ENCODE assay signal across 9 cellular contexts in genomic region chr11:112082729-112083128, GRCh38. TPM values are rescaled to one million over a fixed set of nuclear protein-coding genes. Genes with fewer than 3 reads are reported as not detected.
DNase-seq lines count a peak whose midpoint lies in the region; ATAC-seq and TF ChIP-seq lines count a peak whose summit lies in the region.
"Had no signal": no experiment of that assay in that cellular context is flagged by ENCODE, and none has a peak within 500 bp of the region (broad histone marks: within the 10 kb centered on the region; RNA-seq: fewer than 3 reads in every experiment).

No MANE protein-coding gene starts in this region.

- peaks cover 27% of the 10 kb centered on the region for H3K79me2 ChIP-seq in fibroblast of lung (ENCODE audit: control insufficient read depth, insufficient read depth, low read length)

- no peak for TF ChIP-seq CTCF in fibroblast of lung (conservative IDR thresholded peaks at IDR 0.05 in 1 of 2, IDR thresholded peaks at IDR 0.05 in 1 of 2; ENCODE audit: low read depth in 1 of 2, low read length in 2 of 2)
- TF ChIP-seq CTCF in ovary (IDR thresholded peaks at IDR 0.05) = no peak

- no peaks in the 10 kb centered on the region for H3K27me3 ChIP-seq in fibroblast of lung (ENCODE audit: control insufficient read depth, insufficient read depth, low read length)
- H3K27me3 ChIP-seq in ovary = no peaks in the 10 kb centered on the region

- no peak for TF ChIP-seq POLR2A in ovary (IDR thresholded peaks at IDR 0.05)

- H3K27ac Mint-ChIP-seq in T-helper 17 cell = peak overlapping the region; percentile 32
- no peak overlapping the region for H3K27ac Mint-ChIP-seq in stimulated activated naive B cell treated with anti-CD40 and anti-IgM and Interleukin-4, amounts not matched to agents 10 μg/mL and 1 μg/mL and 100 μg/mL, for 72 hours

- H3K36me3 Mint-ChIP-seq in T-helper 17 cell (ENCODE audit: low read depth) = peaks cover 7% of the 10 kb centered on the region
- peaks cover 36 to 64% of the 10 kb centered on the region in 2 donors for H3K36me3 Mint-ChIP-seq in stimulated activated naive B cell treated with anti-CD40 and anti-IgM and Interleukin-4, amounts not matched to agents 10 μg/mL and 1 μg/mL and 100 μg/mL, for 72 hours

- no peaks in the 10 kb centered on the region for H3K4me1 ChIP-seq in fibroblast of lung (ENCODE audit: control insufficient read depth, extremely low read depth, insufficient read depth, low read length)
- peaks cover 8% of the 10 kb centered on the region for H3K4me1 ChIP-seq in ovary (ENCODE audit: insufficient read depth)

- ATAC-seq in T-helper 17 cell = no peak
- no peak for ATAC-seq in stimulated activated naive B cell treated with anti-CD40 and anti-IgM and Interleukin-4, amounts not matched to agents 10 μg/mL and 1 μg/mL and 100 μg/mL, for 72 hours (replicated peaks)

- no peak overlapping the region for H2AFZ ChIP-seq in fibroblast of lung (ENCODE audit: low read length)

- DNase-seq in stimulated activated CD4-positive, alpha-beta T cell treated with anti-CD3 and anti-CD28 coated beads, Interleukin-15, amount 100 ng/mL, for 24 hours = peak; percentile 44
- no peak for DNase-seq in stimulated activated CD4-positive, alpha-beta T cell treated with anti-CD3 and anti-CD28 coated beads, Interleukin-4, amount 100 ng/mL, for 4 hours
- DNase-seq in T-helper 17 cell (no peak), fibroblast of lung (ENCODE audit: low read depth in 2 of 2) (peak; percentile 53 to 54), ovary (no peak), activated gamma-delta T cell treated with Interleukin-2 at 50 U/mL for 16 hours (no peak), D341Med (ENCODE audit: low spot score) (no peak)
- no peak for DNase-seq in stimulated activated naive B cell treated with anti-CD40 and anti-IgM and Interleukin-4, amounts not matched to agents 10 μg/mL and 1 μg/mL and 100 μg/mL, for 72 hours
- DNase-seq: nucleus accumbens had no signal

- H3K27ac ChIP-seq in fibroblast of lung (ENCODE audit: insufficient read depth, low read length) (peak overlapping the region; percentile 48), ovary (no peak overlapping the region)

- no peaks in the 10 kb centered on the region for H3K27me3 Mint-ChIP-seq in T-helper 17 cell
- no peaks in the 10 kb centered on the region for H3K27me3 Mint-ChIP-seq in stimulated activated naive B cell treated with anti-CD40 and anti-IgM and Interleukin-4, amounts not matched to agents 10 μg/mL and 1 μg/mL and 100 μg/mL, for 72 hours

- peaks cover 33% of the 10 kb centered on the region for H3K4me1 Mint-ChIP-seq in T-helper 17 cell
- peaks cover 19 to 36% of the 10 kb centered on the region in 2 donors for H3K4me1 Mint-ChIP-seq in stimulated activated naive B cell treated with anti-CD40 and anti-IgM and Interleukin-4, amounts not matched to agents 10 μg/mL and 1 μg/mL and 100 μg/mL, for 72 hours

- TF ChIP-seq EP300 in ovary (IDR thresholded peaks at IDR 0.05) = no peak

- 59 to 69% (median 60%) methylated on average over 4 of the region's 4 CpGs for WGBS in ovary, 3 donors

- no peak overlapping the region for H3K9ac ChIP-seq in fibroblast of lung (ENCODE audit: insufficient read depth, low read length)

- H4K20me1 ChIP-seq in fibroblast of lung (ENCODE audit: control insufficient read depth, extremely low read depth, insufficient read depth, low read length) = no peaks in the 10 kb centered on the region

- intact Hi-C loops in ovary (cut with DNase I) = loop anchor here in 1 of 4 donors (10.0 kb wide), 1 partner anchor 208 kb away; the partner anchor contains the start of genes ALG9, CFAP68 and FDXACB1

- no peak overlapping the region for H3K4me3 Mint-ChIP-seq in T-helper 17 cell
- no peak overlapping the region for H3K4me3 Mint-ChIP-seq in stimulated activated naive B cell treated with anti-CD40 and anti-IgM and Interleukin-4, amounts not matched to agents 10 μg/mL and 1 μg/mL and 100 μg/mL, for 72 hours

- H3K36me3 ChIP-seq in fibroblast of lung (ENCODE audit: control insufficient read depth, insufficient read depth, low read length) (peaks cover 6% of the 10 kb centered on the region), ovary (peaks cover 2% of the 10 kb centered on the region)

- H3K4me3 ChIP-seq in fibroblast of lung (replicated peaks in 1 of 4; ENCODE audit: control extremely low read depth in 1 of 4, insufficient read depth in 1 of 4, low read depth in 3 of 4, low read length in 4 of 4) (no peak overlapping the region), ovary (no peak overlapping the region)

- no peaks in the 10 kb centered on the region for H3K9me3 Mint-ChIP-seq in stimulated activated naive B cell treated with anti-CD40 and anti-IgM and Interleukin-4, amounts not matched to agents 10 μg/mL and 1 μg/mL and 100 μg/mL, for 72 hours

- H3K9me3 ChIP-seq in T-helper 17 cell (ENCODE audit: control insufficient read depth, low read length, poor library complexity, severe bottlenecking) (no peaks in the 10 kb centered on the region), fibroblast of lung (ENCODE audit: control insufficient read depth, insufficient read depth, low read depth, low read length) (no peaks in the 10 kb centered on the region), ovary (no peaks in the 10 kb centered on the region)

- H3K4me2 ChIP-seq in fibroblast of lung (ENCODE audit: extremely low read depth, insufficient read depth, low read length) = no peak overlapping the region

RNA-seq across cellular contexts. Expression of gene TIMM8B, which starts 3.8 kb away (rescaled TPM):
- total RNA-seq in T-helper 17 cell = 10 to 100 TPM; 12.0 to 16.0 TPM
- total RNA-seq in fibroblast of lung = 46.7 and 55.3 TPM in 2 replicates
- 61.7 and 75.3 TPM in 2 replicates for polyA plus RNA-seq in fibroblast of lung
- polyA plus RNA-seq in fibroblast of lung (2012) = 85.1 and 94.3 TPM in 2 replicates
- 50.7 and 51.4 TPM in 2 replicates for polyA minus RNA-seq in fibroblast of lung (ENCODE audit: low replicate concordance)
- total RNA-seq in ovary = 10 to 100 TPM; 21.8 to 45.7 (median 31.4) TPM
- polyA plus RNA-seq in ovary = 10 to 100 TPM; 53.3 to 71.1 TPM

RNA-seq across cellular contexts. Expression of gene SDHD, which starts 3.9 kb away (rescaled TPM):
- total RNA-seq in T-helper 17 cell = 10 to 100 TPM; 37.7 to 40.8 TPM
- total RNA-seq in fibroblast of lung = 186 and 203 TPM in 2 replicates
- 148 and 176 TPM in 2 replicates for polyA plus RNA-seq in fibroblast of lung
- 123 and 128 TPM in 2 replicates for polyA plus RNA-seq in fibroblast of lung (2012)
- polyA minus RNA-seq in fibroblast of lung (ENCODE audit: low replicate concordance) = 317 and 441 TPM in 2 replicates
- total RNA-seq in ovary = 10 to 100 TPM; 64.9 to 85.9 (median 83.2) TPM
- polyA plus RNA-seq in ovary = 10 to 100 TPM; 85.1 to 98.4 TPM

RNA-seq across cellular contexts. Expression of gene NKAPD1, which starts 8.6 kb away (rescaled TPM):
- total RNA-seq in T-helper 17 cell (10 to 100 TPM in 1 of 2 donors, 1 to 10 TPM in 1; 9.8 to 12.8 TPM), fibroblast of lung (25.8 and 26.2 TPM in 2 replicates), ovary (10 to 100 TPM; 11.4 to 23.1 (median 17.2) TPM)
- polyA plus RNA-seq in fibroblast of lung (24.1 and 27.5 TPM in 2 replicates), ovary (10 to 100 TPM; 18.8 to 48.2 TPM)
- polyA plus RNA-seq in fibroblast of lung (2012) = 15.5 and 20.0 TPM in 2 replicates
- polyA minus RNA-seq in fibroblast of lung (ENCODE audit: low replicate concordance) = 1.8 and 3.0 TPM in 2 replicates

RNA-seq across cellular contexts. Expression of gene PIH1D2, which starts 8.9 kb away (rescaled TPM):
- total RNA-seq in T-helper 17 cell = under 1 TPM in 1 of 2 donors, not detected in 1; 0.23 TPM
- 1.5 TPM in 2 replicates for total RNA-seq in fibroblast of lung
- 1.7 and 1.9 TPM in 2 replicates for polyA plus RNA-seq in fibroblast of lung
- 1.3 and 1.7 TPM in 2 replicates for polyA plus RNA-seq in fibroblast of lung (2012)
- polyA minus RNA-seq in fibroblast of lung (ENCODE audit: low replicate concordance) = not detected in 2 replicates
- 1 to 10 TPM in 6 of 7 donors, under 1 TPM in 1; 0.83 to 8.6 (median 2.4) TPM for total RNA-seq in ovary
- 1 to 10 TPM in 1 of 2 donors, under 1 TPM in 1; 0.94 to 2.3 TPM for polyA plus RNA-seq in ovary

RNA-seq across cellular contexts. Expression of gene DLAT, which starts 57.5 kb away (rescaled TPM):
- total RNA-seq in T-helper 17 cell (10 to 100 TPM; 13.8 to 16.1 TPM), fibroblast of lung (26.2 and 33.9 TPM in 2 replicates), ovary (10 to 100 TPM; 10.8 to 26.4 (median 19.9) TPM)
- polyA plus RNA-seq in fibroblast of lung (37.8 and 48.8 TPM in 2 replicates), ovary (10 to 100 TPM; 11.1 to 27.8 TPM)
- polyA plus RNA-seq in fibroblast of lung (2012) = 24.8 and 30.7 TPM in 2 replicates
- 6.4 and 9.6 TPM in 2 replicates for polyA minus RNA-seq in fibroblast of lung (ENCODE audit: low replicate concordance)

Comparison
In these comparisons a context has a peak if more than half of its experiments do, and no peak if none do; other contexts are left out.
1. DNase-seq: peak in stimulated activated CD4-positive, alpha-beta T cell treated with anti-CD3 and anti-CD28 coated beads, Interleukin-15, amount 100 ng/mL, for 24 hours (single experiment) and fibroblast of lung (2 of 2); none in stimulated activated CD4-positive, alpha-beta T cell treated with anti-CD3 and anti-CD28 coated beads, Interleukin-4, amount 100 ng/mL, for 4 hours (0 of 2), T-helper 17 cell (0 of 3), ovary (0 of 5), activated gamma-delta T cell treated with Interleukin-2 at 50 U/mL for 16 hours (single experiment), D341Med (single experiment) and stimulated activated naive B cell treated with anti-CD40 and anti-IgM and Interleukin-4, amounts not matched to agents 10 μg/mL and 1 μg/mL and 100 μg/mL, for 72 hours (single experiment).